9 cellular contexts compared by ENCODE assay signal in the genomic region with DNA sequence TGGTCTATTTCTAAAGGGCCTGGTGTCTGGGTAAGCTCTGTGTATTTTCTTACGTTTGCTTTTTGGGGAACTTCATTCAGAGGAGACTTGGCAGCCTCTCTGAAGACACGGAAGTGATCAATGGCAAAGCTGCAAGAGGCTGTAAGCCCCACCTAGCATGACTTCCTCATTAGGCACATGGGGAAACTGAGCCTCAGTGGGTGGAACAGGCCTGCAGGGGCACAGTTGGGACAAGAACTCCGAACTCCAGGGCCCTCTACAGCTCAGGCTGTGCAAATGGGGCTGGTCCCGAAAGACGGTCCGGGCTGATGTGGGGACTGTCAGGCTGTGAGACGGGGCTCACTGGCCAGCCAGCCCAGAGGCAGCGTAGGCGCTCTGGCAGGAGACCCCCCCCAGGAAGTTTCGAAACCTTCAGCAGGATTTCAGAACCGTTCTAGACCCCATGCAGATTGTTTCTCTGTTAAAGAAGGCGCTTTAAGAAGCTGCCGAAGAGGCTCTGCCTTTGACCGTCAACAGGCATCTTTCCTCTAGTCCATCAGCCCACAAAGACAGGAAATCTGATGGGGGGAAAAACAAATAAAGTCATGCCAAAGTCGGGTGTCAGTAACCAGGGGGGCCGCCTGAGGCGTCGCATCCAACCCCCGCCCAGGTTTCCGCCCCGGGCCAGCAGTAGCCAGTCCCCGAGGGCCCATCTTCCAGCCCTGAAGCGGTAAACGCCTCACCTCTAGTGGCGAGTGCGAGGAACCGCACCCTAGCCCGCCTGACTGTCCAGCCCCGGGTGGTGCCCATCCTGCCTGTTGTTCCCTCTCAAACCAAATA.
A peak's percentile ranks its signal among the peaks of the same experiment; 100 is the strongest.
DNase-seq lines count a peak whose midpoint lies in the region; ATAC-seq, FAIRE-seq and TF ChIP-seq lines count a peak whose summit lies in the region.
"Had no signal": no experiment of that assay in that cellular context is flagged by ENCODE, and none has a peak within 500 bp of the region (broad histone marks: within the 10 kb centered on the region; RNA-seq: fewer than 3 reads in every experiment).

No MANE protein-coding gene starts in this region.

- H3K79me2 ChIP-seq in K562 (ENCODE audit: control insufficient read depth, insufficient read depth, low read length): no peaks in the 10 kb centered on the region

- intact Hi-C loops in K562 (cut with micrococcal nuclease) (loop anchor here (10.0 kb wide), 1 partner anchor 50 kb away; no protein-coding TSS in a partner anchor), kidney (cut with DNase I) (no loop called here)

- 14% methylated on average over 28 of the region's 29 CpGs for WGBS in K562 (ENCODE audit: insufficient coverage, low coverage, missing lambda C conversion rate)

- BruUV-seq in K562 (replicated peaks; lab: Mats Ljungman, UMichigan): no TSS peak

- H3K4me2 ChIP-seq in K562 (ENCODE audit: insufficient read depth, low read length): no peak overlapping the region

- H3K9ac ChIP-seq in K562 (ENCODE audit: insufficient read depth in 1 of 2, low read depth in 2 of 2, low read length in 2 of 2) (no peak overlapping the region), kidney (ENCODE audit: low read length in 2 of 2) (no peak overlapping the region)

- H3K27me3 ChIP-seq in K562 (ENCODE audit: control insufficient read depth in 2 of 2, insufficient read depth in 2 of 2, low read length in 2 of 2): peaks cover 25 to 33% of the 10 kb centered on the region in 2 experiments

- in situ Hi-C loops in K562 (cut with MboI): no loop called here

- no peak overlapping the region for H3K27ac ChIP-seq in K562 (ENCODE audit: extremely low read depth, low read depth, low read length)
- no peak overlapping the region for H3K27ac ChIP-seq in kidney (ENCODE audit: low read depth in 2 of 2, low read length in 2 of 2)

- H3K9me3 ChIP-seq in K562 (replicated peaks; ENCODE audit: control insufficient read depth, insufficient read depth, low read depth, low read length) (no peaks in the 10 kb centered on the region), kidney (ENCODE audit: control insufficient read depth in 1 of 2, low read length in 2 of 2) (no peaks in the 10 kb centered on the region)

- FAIRE-seq in K562 (lab: Jason Lieb, UNC) (no peak), kidney (lab: Jason Lieb, UNC) (no peak)
- FAIRE-seq: colon had no signal

- POLR2A ChIA-PET in K562 (lab: Yijun Ruan, JAX): no interaction called here

- H4K20me1 ChIP-seq in K562 (replicated peaks; ENCODE audit: control insufficient read depth, insufficient read depth, low read length): no peaks in the 10 kb centered on the region

- DNase-seq in T-helper 9 cell (peak; percentile 4), K562 (ENCODE audit: extremely low read depth in 1 of 4, low spot score in 3 of 4) (peak; percentile 67 to 84 (median 78)), kidney (peak; percentile 83), NCI-H187 (lab: John Stamatoyannopoulos, UW) (no peak)
- peak; percentile 57 to 62 for DNase-seq in stimulated activated CD4-positive, alpha-beta T cell treated with anti-CD3 and anti-CD28 coated beads, Interleukin-2, amount 100 ng/mL, for 48 hours

- ATAC-seq in HG03064 (IDR thresholded peaks at IDR 0.05; ENCODE audit: low read depth, unreplicated experiment) (peak; percentile 57), K562 (peak; percentile 99), GM19455 (IDR thresholded peaks at IDR 0.05; ENCODE audit: unreplicated experiment) (no peak)

- H2AFZ ChIP-seq in K562 (ENCODE audit: low read depth, low read length): peak overlapping the region; percentile 48; the same call in 1 of the 2 replicates

- H3K4me1 ChIP-seq in K562 (replicated peaks in 1 of 2; ENCODE audit: control insufficient read depth in 2 of 2, insufficient read depth in 2 of 2, low read length in 2 of 2): peaks cover 2 to 7% of the 10 kb centered on the region in 2 experiments; a peak in 2 of 5 replicates
- peaks cover 0 to 3% of the 10 kb centered on the region in 2 donors for H3K4me1 ChIP-seq in kidney (ENCODE audit: control insufficient read depth in 1 of 2, insufficient read depth in 1 of 2, low read depth in 1 of 2, low read length in 2 of 2)

- H3K4me3 ChIP-seq in K562 (no peak overlapping the region), kidney (ENCODE audit: low read length in 2 of 2) (peak overlapping the region in 1 of 2 donors; percentile 31)

- TF ChIP-seq EP300 in K562 (IDR thresholded peaks at IDR 0.05; ENCODE audit: low read length): no peak

- peak; percentile 99 for TF ChIP-seq CTCF in GM12872 (IDR thresholded peaks at IDR 0.05; ENCODE audit: insufficient read depth, low read depth, low read length)
- peak; percentile 80 to 84 (median 84) for TF ChIP-seq CTCF in K562 (IDR thresholded peaks at IDR 0.05 in 2 of 3, conservative IDR thresholded peaks at IDR 0.05 in 1 of 3; ENCODE audit: insufficient read depth in 2 of 3, low read depth in 1 of 3, low read length in 3 of 3)
- peak; percentile 77 for TF ChIP-seq CTCF in kidney (IDR thresholded peaks at IDR 0.05; ENCODE audit: borderline replicate concordance, extremely low read depth, insufficient read depth)

- H3K9me1 ChIP-seq in K562 (ENCODE audit: control insufficient read depth, insufficient read depth, low read length): no peaks in the 10 kb centered on the region

- no peak for TF ChIP-seq POLR2A in K562 (conservative IDR thresholded peaks at IDR 0.05)

- CTCF ChIA-PET in K562 (lab: Yijun Ruan, JAX; ENCODE audit: low intra/inter-chr PET ratio): interaction anchor here (0.9 kb wide), 1 partner anchor 15 kb away, joined by 3 read pairs; no protein-coding TSS in a partner anchor

- no peaks in the 10 kb centered on the region for H3K36me3 ChIP-seq in K562 (ENCODE audit: control insufficient read depth, insufficient read depth, low read length)
- H3K36me3 ChIP-seq in kidney (ENCODE audit: control insufficient read depth in 1 of 2, insufficient read depth in 2 of 2, low read length in 2 of 2): no peaks in the 10 kb centered on the region

- peak; percentile 59 to 79 for TF ChIP-seq RAD21 in K562 (CRISPR knock-in tag; conservative IDR thresholded peaks at IDR 0.05 in 1 of 2, IDR thresholded peaks at IDR 0.05 in 1 of 2)

TF ChIP-seq in K562, 482 proteins besides CTCF, POLR2A, EP300 and RAD21 (continues in another document):
- no peak for TF ChIP-seq CCAR2 (IDR thresholded peaks at IDR 0.05; ENCODE audit: low read depth, low read length)
- TF ChIP-seq RNF2 (IDR thresholded peaks at IDR 0.05): no peak
- no peak for TF ChIP-seq NCOA1 (IDR thresholded peaks at IDR 0.05; ENCODE audit: low read depth)
- no peak for TF ChIP-seq FOXP1 (CRISPR knock-in tag; IDR thresholded peaks at IDR 0.05)
- TF ChIP-seq RCOR1 (IDR thresholded peaks at IDR 0.05; ENCODE audit: borderline replicate concordance in 1 of 2, low read depth in 2 of 2, low read length in 2 of 2): 0 out of 4 replicates have a peak, but pooled peaks of 1 of the 2 experiments have one; percentile 19
- TF ChIP-seq NFIC (IDR thresholded peaks at IDR 0.05): no peak
- no peak for TF ChIP-seq NR0B1 (IDR thresholded peaks at IDR 0.05; ENCODE audit: partially characterized antibody)
- 0 out of 2 replicates have a peak, but pooled peaks have one; percentile 18 for TF ChIP-seq CTBP1 (IDR thresholded peaks at IDR 0.05; ENCODE audit: borderline replicate concordance)
- TF ChIP-seq MAZ (CRISPR knock-in tag; conservative IDR thresholded peaks at IDR 0.05 in 1 of 2, IDR thresholded peaks at IDR 0.05 in 1 of 2): 0 out of 4 replicates have a peak, but pooled peaks of 1 of the 2 experiments have one; percentile 30
- TF ChIP-seq SMC3 (conservative IDR thresholded peaks at IDR 0.05; ENCODE audit: insufficient read depth, low read depth, low read length): peak; percentile 59
- peak; percentile 11; the same call in 1 of the 2 replicates for TF ChIP-seq SPI1 (IDR thresholded peaks at IDR 0.05; ENCODE audit: borderline replicate concordance, low read depth, low read length)
- TF ChIP-seq ZNF766 (CRISPR knock-in tag; conservative IDR thresholded peaks at IDR 0.05): no peak
- peak; percentile 86 for TF ChIP-seq ZNF764 (CRISPR knock-in tag; IDR thresholded peaks at IDR 0.05; ENCODE audit: low read depth)
- 0 out of 2 replicates have a peak, but pooled peaks have one; percentile 33 for TF ChIP-seq MBD1 (CRISPR knock-in tag; IDR thresholded peaks at IDR 0.05)
- peak; percentile 66; the same call in 1 of the 2 replicates for TF ChIP-seq RB1 (IDR thresholded peaks at IDR 0.05; ENCODE audit: low read depth)
- TF ChIP-seq E2F6 (IDR thresholded peaks at IDR 0.05; ENCODE audit: borderline replicate concordance in 1 of 2, extremely low read depth in 1 of 2, insufficient read depth in 1 of 2, insufficient read length in 1 of 2, low read depth in 1 of 2, low read length in 1 of 2, poor library complexity in 1 of 2, severe bottlenecking in 1 of 2): peak in 1 of 2 experiments; percentile 10

Comparison
In these comparisons a context has a peak if more than half of its experiments do, and no peak if none do; other contexts are left out.
1. DNase-seq: peak in T-helper 9 cell (single experiment), K562 (4 of 4), kidney (single experiment) and stimulated activated CD4-positive, alpha-beta T cell treated with anti-CD3 and anti-CD28 coated beads, Interleukin-2, amount 100 ng/mL, for 48 hours (2 of 2); none in NCI-H187 (0 of 2).
2. Peak in every context shown above with its lines, with median percentiles within 50 percentile points of each other: CTCF ChIP-seq.